ENCODE assay signal across 1 cellular context in the genomic region with DNA sequence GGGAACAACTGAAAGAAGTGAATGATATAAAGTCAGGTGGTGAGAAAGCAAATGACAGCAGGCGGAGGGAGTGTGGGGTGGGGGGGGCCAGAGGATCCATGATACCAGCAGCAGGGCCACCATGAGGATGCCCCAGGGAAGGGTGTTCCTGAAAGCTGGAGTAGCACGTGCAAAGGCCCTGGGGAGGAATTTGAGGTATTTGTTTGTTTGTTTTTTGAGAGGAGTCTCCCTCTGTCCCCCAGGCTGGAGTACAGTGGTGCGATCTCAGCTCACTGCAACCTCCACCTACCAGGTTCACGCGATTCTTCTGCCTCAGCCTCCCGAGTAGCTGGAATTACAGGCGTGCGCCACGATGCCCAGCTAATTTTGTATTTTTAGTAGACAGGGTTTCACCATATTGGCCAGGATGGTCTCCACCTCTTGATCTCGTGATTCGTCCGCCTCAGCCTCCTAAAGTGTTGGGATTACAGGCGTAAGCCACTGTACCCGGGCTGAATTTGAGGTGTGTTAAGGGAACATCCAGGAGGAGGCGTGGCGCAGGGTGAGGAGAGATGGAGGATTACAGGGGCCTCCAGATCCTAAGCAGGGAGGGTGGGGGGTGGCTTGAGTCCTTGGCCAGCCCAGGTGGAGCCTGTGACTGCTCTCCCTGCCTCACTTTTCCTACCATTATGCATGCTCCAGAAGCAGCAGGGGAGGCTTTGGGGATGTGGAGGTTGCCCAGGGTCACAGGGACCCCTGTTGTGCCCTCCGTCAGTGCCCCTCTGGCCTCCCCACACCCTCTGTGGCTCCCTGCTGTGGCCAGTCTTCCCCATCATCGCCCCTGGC.
A peak's percentile ranks its signal among the peaks of the same experiment; 100 is the strongest.
TF ChIP-seq lines count a peak whose summit lies in the region.

No MANE protein-coding gene starts in this region.

TF ChIP-seq in H1, 55 proteins besides CTCF, POLR2A, EP300 and RAD21:
- TF ChIP-seq TAF1 (IDR thresholded peaks at IDR 0.05; ENCODE audit: low read depth, low read length) (no peak), CREB1 (IDR thresholded peaks at IDR 0.05) (no peak), SP2 (IDR thresholded peaks at IDR 0.05; ENCODE audit: low read length) (no peak), KDM1A (IDR thresholded peaks at IDR 0.05; ENCODE audit: borderline replicate concordance, low read length) (peak; percentile 66; the same call in 1 of the 2 replicates)
- TF ChIP-seq, protein P1, sequence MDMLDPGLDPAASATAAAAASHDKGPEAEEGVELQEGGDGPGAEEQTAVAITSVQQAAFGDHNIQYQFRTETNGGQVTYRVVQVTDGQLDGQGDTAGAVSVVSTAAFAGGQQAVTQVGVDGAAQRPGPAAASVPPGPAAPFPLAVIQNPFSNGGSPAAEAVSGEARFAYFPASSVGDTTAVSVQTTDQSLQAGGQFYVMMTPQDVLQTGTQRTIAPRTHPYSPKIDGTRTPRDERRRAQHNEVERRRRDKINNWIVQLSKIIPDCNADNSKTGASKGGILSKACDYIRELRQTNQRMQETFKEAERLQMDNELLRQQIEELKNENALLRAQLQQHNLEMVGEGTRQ (IDR thresholded peaks at IDR 0.05; ENCODE audit: low read length) = no peak
